Comparison of ENCODE assay signal across 11 cellular contexts in the genomic region with DNA sequence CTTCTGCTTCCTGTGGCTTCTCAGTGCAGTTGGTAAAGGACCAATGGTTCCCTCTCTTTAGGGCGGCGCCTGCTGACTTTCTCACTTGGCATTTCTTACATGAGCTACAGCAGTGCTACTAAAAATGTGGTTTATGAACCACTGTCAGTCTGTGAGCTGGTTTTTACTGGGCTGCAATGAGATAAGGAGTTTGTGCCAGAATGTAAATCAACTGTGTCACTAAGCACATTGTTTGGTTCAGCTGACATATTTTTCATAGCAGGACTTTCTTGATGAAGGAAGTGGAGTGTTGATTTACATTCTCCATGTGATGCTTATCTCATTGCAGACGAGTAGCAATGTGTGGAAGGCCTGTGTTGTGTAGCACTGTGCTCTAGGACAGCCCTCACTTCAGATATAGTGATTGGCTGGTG.
DNase-seq lines count a peak whose midpoint lies in the region; ATAC-seq and TF ChIP-seq lines count a peak whose summit lies in the region.
"Had no signal": no experiment of that assay in that cellular context is flagged by ENCODE, and none has a peak within 500 bp of the region (broad histone marks: within the 10 kb centered on the region; RNA-seq: fewer than 3 reads in every experiment).

No MANE protein-coding gene starts in this region.

- no peak for ATAC-seq in naive thymus-derived CD8-positive, alpha-beta T cell
- ATAC-seq: stimulated activated naive CD8-positive, alpha-beta T cell treated with anti-CD3 and anti-CD28 coated beads, Interleukin-15, Interleukin-2, amounts not matched to agents 100 U/mL and 50 U/mL, for 24 hours had no signal

- POLR2A ChIA-PET in HEK293T (lab: Yijun Ruan, JAX) = no interaction called here
- POLR2A ChIA-PET in naive thymus-derived CD8-positive, alpha-beta T cell (lab: Charles Lee) = no interaction called here

- H3K9ac ChIP-seq in SK-N-MC (ENCODE audit: insufficient read length) = peak overlapping the region; percentile 35

- TF ChIP-seq CTCF in fibroblast of villous mesenchyme (IDR thresholded peaks at IDR 0.05; ENCODE audit: insufficient read depth, low read depth, low read length) = no peak
- no peak for TF ChIP-seq CTCF in retinal pigment epithelial cell (conservative IDR thresholded peaks at IDR 0.05; ENCODE audit: low read depth, low read length)
- TF ChIP-seq CTCF in stomach (IDR thresholded peaks at IDR 0.05) = no peak
- TF ChIP-seq CTCF in right atrium auricular region (IDR thresholded peaks at IDR 0.05) = no peak

- TF ChIP-seq EP300 in stomach (IDR thresholded peaks at IDR 0.05) = no peak

- H3K27ac ChIP-seq in SK-N-MC (peak overlapping the region; percentile 39; the same call in 1 of the 2 replicates), stomach (peak overlapping the region in 1 of 5 donors; percentile 32), right atrium auricular region (no peak overlapping the region)

- CTCF ChIA-PET in HEK293T (lab: Yijun Ruan, JAX) = no interaction called here

- intact Hi-C loops in stomach (cut with DNase I; ENCODE audit: low total_unique reads) = no loop called here

- H3K4me3 Mint-ChIP-seq in naive thymus-derived CD8-positive, alpha-beta T cell = no peak overlapping the region

- H3K9me3 Mint-ChIP-seq in naive thymus-derived CD8-positive, alpha-beta T cell = no peaks in the 10 kb centered on the region

- H3K4me3 ChIP-seq in SK-N-MC = no peak overlapping the region
- no peak overlapping the region for H3K4me3 ChIP-seq in fibroblast of villous mesenchyme (ENCODE audit: low read depth, low read length)
- H3K4me3 ChIP-seq in retinal pigment epithelial cell (ENCODE audit: low read length) = no peak overlapping the region
- H3K4me3 ChIP-seq in stomach = no peak overlapping the region
- no peak overlapping the region for H3K4me3 ChIP-seq in right atrium auricular region

- no peak for TF ChIP-seq POLR2A in stomach (IDR thresholded peaks at IDR 0.05)

- H3K36me3 ChIP-seq in SK-N-MC (ENCODE audit: insufficient read depth, low read length) (no peaks in the 10 kb centered on the region), stomach (no peaks in the 10 kb centered on the region), right atrium auricular region (no peaks in the 10 kb centered on the region)

- H3K9me3 ChIP-seq in SK-N-MC (ENCODE audit: low read depth, low read length) (no peaks in the 10 kb centered on the region), stomach (no peaks in the 10 kb centered on the region), right atrium auricular region (no peaks in the 10 kb centered on the region)

- H3K27me3 Mint-ChIP-seq in naive thymus-derived CD8-positive, alpha-beta T cell = peaks cover 0 to under 1% (median 0%) of the 10 kb centered on the region in 5 donors

- peaks cover 6 to 31% (median 21%) of the 10 kb centered on the region in 4 donors for H3K4me1 ChIP-seq in stomach
- H3K4me1 ChIP-seq in right atrium auricular region = peaks cover 0 to 16% of the 10 kb centered on the region in 2 donors

- no peaks in the 10 kb centered on the region for H3K4me1 Mint-ChIP-seq in naive thymus-derived CD8-positive, alpha-beta T cell

- no peaks in the 10 kb centered on the region for H3K36me3 Mint-ChIP-seq in naive thymus-derived CD8-positive, alpha-beta T cell

- H3K27me3 ChIP-seq in stomach = no peaks in the 10 kb centered on the region
- no peaks in the 10 kb centered on the region for H3K27me3 ChIP-seq in right atrium auricular region

- 20 to 54% (median 32%) methylated on average over 3 of the region's 3 CpGs for WGBS in stomach, 5 donors

- DNase-seq in HEK293T (ENCODE audit: extremely low spot score) (no peak), SK-N-MC (ENCODE audit: low read depth, low spot score) (no peak), fibroblast of villous mesenchyme (ENCODE audit: low read depth) (peak; percentile 96), retinal pigment epithelial cell (ENCODE audit: low read depth) (peak; percentile 60), NCI-H1105 (lab: John Stamatoyannopoulos, UW) (no peak), stomach (no peak), right atrium auricular region (ENCODE audit: low spot score) (no peak)
- DNase-seq in naive thymus-derived CD8-positive, alpha-beta T cell = no peak
- DNase-seq: activated T-cell treated with anti-CD3 and anti-CD28 coated beads, Interleukin-2, amount 50 U/mL, for 1 hour; cerebellar nuclear complex; stimulated activated naive CD8-positive, alpha-beta T cell treated with anti-CD3 and anti-CD28 coated beads, Interleukin-15, Interleukin-2, amounts not matched to agents 100 U/mL and 50 U/mL, for 24 hours had no signal

- H3K27ac Mint-ChIP-seq in naive thymus-derived CD8-positive, alpha-beta T cell = no peak overlapping the region

TF ChIP-seq in HEK293T, 16 proteins besides CTCF, POLR2A, EP300 and RAD21:
- TF ChIP-seq HDGF (IDR thresholded peaks at IDR 0.05; ENCODE audit: borderline replicate concordance) = no peak
- TF ChIP-seq TARDBP (IDR thresholded peaks at IDR 0.05) = no peak
- no peak for TF ChIP-seq ELF4 (IDR thresholded peaks at IDR 0.05)
- TF ChIP-seq PKNOX1 (IDR thresholded peaks at IDR 0.05) = peak; percentile 64

Comparison
In these comparisons a context has a peak if more than half of its experiments do, and no peak if none do; other contexts are left out.
1. DNase-seq: peak in fibroblast of villous mesenchyme (single experiment) and retinal pigment epithelial cell (single experiment); none in HEK293T (single experiment), SK-N-MC (single experiment), naive thymus-derived CD8-positive, alpha-beta T cell (0 of 10), NCI-H1105 (single experiment), stomach (single experiment) and right atrium auricular region (single experiment).